9 cellular contexts compared by ENCODE assay signal in the genomic region with DNA sequence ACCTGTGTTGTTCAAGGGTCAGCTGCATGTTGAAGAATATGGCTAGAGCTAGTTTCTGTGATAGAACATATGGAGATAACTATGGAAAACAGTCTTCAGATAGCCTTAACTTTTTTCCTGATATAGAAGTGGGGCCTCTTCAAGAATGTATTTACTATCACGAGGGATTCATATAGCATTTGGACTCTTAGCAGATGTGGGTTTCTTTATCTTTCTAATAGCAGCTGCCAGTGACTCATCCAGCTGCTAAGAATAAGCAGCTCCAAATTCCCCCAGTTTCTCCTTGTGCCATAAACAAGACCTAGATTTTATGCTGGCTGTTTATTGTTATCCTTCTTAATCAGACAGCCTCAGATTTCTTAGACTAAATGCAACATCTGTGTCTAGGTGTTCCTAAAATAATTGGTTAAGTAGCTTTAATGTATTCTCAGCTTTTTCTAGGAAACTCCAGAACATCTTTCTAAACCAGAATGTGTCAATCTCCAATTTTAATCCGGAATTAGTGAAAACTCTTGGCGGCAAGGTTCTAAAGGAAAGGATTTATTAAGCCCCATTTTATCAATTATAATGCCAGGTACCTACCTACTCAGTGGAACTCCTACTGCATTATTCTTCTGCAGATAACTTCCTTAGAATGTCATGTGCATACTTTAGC.
A peak's percentile ranks its signal among the peaks of the same experiment; 100 is the strongest.
DNase-seq lines count a peak whose midpoint lies in the region; ATAC-seq lines count a peak whose summit lies in the region.
"Had no signal": no experiment of that assay in that cellular context is flagged by ENCODE, and none has a peak within 500 bp of the region (broad histone marks: within the 10 kb centered on the region; RNA-seq: fewer than 3 reads in every experiment).

No MANE protein-coding gene starts in this region.

- H3K27ac Mint-ChIP-seq in naive thymus-derived CD8-positive, alpha-beta T cell: no peak overlapping the region

- H3K27me3 Mint-ChIP-seq in naive thymus-derived CD8-positive, alpha-beta T cell: no peaks in the 10 kb centered on the region

- H3K4me1 Mint-ChIP-seq in naive thymus-derived CD8-positive, alpha-beta T cell: peaks cover 0 to 5% (median 0%) of the 10 kb centered on the region in 4 donors

- POLR2A ChIA-PET in naive thymus-derived CD8-positive, alpha-beta T cell (lab: Charles Lee): no interaction called here

- peaks cover 0 to 10% (median 4%) of the 10 kb centered on the region in 9 donors for H3K9me3 Mint-ChIP-seq in naive thymus-derived CD8-positive, alpha-beta T cell

- no peak overlapping the region for H3K4me3 Mint-ChIP-seq in naive thymus-derived CD8-positive, alpha-beta T cell

- ATAC-seq in HG02610 (IDR thresholded peaks at IDR 0.05; ENCODE audit: unreplicated experiment): peak; percentile 78
- no peak for ATAC-seq in HG02973 (IDR thresholded peaks at IDR 0.05; ENCODE audit: unreplicated experiment)
- no peak for ATAC-seq in naive thymus-derived CD8-positive, alpha-beta T cell

- peaks cover 24 to 53% (median 52%) of the 10 kb centered on the region in 3 donors for H3K36me3 Mint-ChIP-seq in naive thymus-derived CD8-positive, alpha-beta T cell

- DNase-seq in AG08395 (ENCODE audit: low spot score) (peak; percentile 32), amniotic epithelial cell (ENCODE audit: low read depth) (peak; percentile 96), hepatic stellate cell (ENCODE audit: low spot score) (peak; percentile 9), NAMALWA (ENCODE audit: low spot score) (no peak), NCI-H446 (lab: John Stamatoyannopoulos, UW) (no peak)
- no peak for DNase-seq in naive thymus-derived CD8-positive, alpha-beta T cell
- DNase-seq: activated T-cell treated with anti-CD3 and anti-CD28 coated beads, Interleukin-2, amount 50 U/mL, for 1 hour had no signal

Comparison
In these comparisons a context has a peak if more than half of its experiments do, and no peak if none do; other contexts are left out.
1. DNase-seq: peak in AG08395 (single experiment), amniotic epithelial cell (single experiment) and hepatic stellate cell (single experiment); none in NAMALWA (single experiment), NCI-H446 (0 of 2) and naive thymus-derived CD8-positive, alpha-beta T cell (0 of 10).